8 cellular contexts compared by ENCODE assay signal in the genomic region with DNA sequence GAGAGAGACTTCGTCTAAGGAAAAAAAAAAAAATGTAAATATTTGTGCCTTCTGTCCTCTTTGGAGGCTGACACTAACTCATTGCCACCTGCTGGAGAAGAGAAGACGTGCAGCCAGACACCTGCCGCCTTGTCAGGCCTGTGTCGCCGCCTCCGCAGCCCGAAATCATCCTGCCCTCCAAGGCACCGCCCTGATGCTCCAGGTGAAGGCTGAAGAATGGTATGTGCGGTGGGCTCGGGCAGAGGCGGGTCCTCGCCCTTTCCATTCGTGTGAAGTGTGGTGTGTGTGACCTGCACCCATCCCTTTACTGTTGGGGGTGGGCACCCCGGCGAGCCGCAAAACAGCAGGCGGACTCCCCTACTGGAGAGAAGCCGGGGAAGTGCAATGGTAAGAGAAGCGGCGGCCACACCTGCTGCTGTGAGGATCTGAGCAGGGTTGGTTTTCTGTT.
A peak's percentile ranks its signal among the peaks of the same experiment; 100 is the strongest.
DNase-seq lines count a peak whose midpoint lies in the region; ATAC-seq, FAIRE-seq and TF ChIP-seq lines count a peak whose summit lies in the region.

No MANE protein-coding gene starts in this region.

- peak; percentile 95 for ATAC-seq in left lung

- no peak overlapping the region for H3K27ac ChIP-seq in left lung

- H3K36me3 ChIP-seq in left lung = no peaks in the 10 kb centered on the region

- no peaks in the 10 kb centered on the region for H3K9me3 ChIP-seq in left lung

- intact Hi-C loops in left lung (cut with DNase I) = no loop called here

- FAIRE-seq in H54 (lab: Jason Lieb, UNC) = no peak

- no peaks in the 10 kb centered on the region for H3K4me1 ChIP-seq in left lung

- no peak for TF ChIP-seq POLR2A in H54 (IDR thresholded peaks at IDR 0.05; ENCODE audit: low read depth, low read length)

- peak; percentile 81 for DNase-seq in D341Med (ENCODE audit: low spot score)
- DNase-seq in H54 (ENCODE audit: insufficient read length, low spot score) = peak; percentile 50
- DNase-seq in NCI-H1694 (lab: John Stamatoyannopoulos, UW) = peak; percentile 18
- DNase-seq in activated CD4-positive, alpha-beta T cell treated with anti-CD3 and anti-CD28 coated beads for 4 hours = peak; percentile 71
- peak; percentile 72 for DNase-seq in choroid plexus epithelial cell (ENCODE audit: low read depth)
- DNase-seq in left lung = peak; percentile 51 to 68
- DNase-seq in stimulated activated CD8-positive, alpha-beta memory T cell treated with anti-CD3 and anti-CD28 coated beads, Interleukin-12 subunit alpha, Interleukin-12 subunit beta, amount 100 ng/mL, for 1 hour (ENCODE audit: low read depth) = peak; percentile 44
- no peak for DNase-seq in middle frontal gyrus (ENCODE audit: extremely low spot score, low spot score)

- H3K4me3 ChIP-seq in choroid plexus epithelial cell (ENCODE audit: low read depth, low read length) (peak overlapping the region; percentile 33), left lung (no peak overlapping the region)

- peak; percentile 78 for TF ChIP-seq CTCF in choroid plexus epithelial cell (conservative IDR thresholded peaks at IDR 0.05; ENCODE audit: low read depth, low read length)
- TF ChIP-seq CTCF in left lung (IDR thresholded peaks at IDR 0.05) = peak; percentile 43 to 71

- peaks cover 0 to 13% of the 10 kb centered on the region in 2 donors for H3K27me3 ChIP-seq in left lung
